In the genomic region with DNA sequence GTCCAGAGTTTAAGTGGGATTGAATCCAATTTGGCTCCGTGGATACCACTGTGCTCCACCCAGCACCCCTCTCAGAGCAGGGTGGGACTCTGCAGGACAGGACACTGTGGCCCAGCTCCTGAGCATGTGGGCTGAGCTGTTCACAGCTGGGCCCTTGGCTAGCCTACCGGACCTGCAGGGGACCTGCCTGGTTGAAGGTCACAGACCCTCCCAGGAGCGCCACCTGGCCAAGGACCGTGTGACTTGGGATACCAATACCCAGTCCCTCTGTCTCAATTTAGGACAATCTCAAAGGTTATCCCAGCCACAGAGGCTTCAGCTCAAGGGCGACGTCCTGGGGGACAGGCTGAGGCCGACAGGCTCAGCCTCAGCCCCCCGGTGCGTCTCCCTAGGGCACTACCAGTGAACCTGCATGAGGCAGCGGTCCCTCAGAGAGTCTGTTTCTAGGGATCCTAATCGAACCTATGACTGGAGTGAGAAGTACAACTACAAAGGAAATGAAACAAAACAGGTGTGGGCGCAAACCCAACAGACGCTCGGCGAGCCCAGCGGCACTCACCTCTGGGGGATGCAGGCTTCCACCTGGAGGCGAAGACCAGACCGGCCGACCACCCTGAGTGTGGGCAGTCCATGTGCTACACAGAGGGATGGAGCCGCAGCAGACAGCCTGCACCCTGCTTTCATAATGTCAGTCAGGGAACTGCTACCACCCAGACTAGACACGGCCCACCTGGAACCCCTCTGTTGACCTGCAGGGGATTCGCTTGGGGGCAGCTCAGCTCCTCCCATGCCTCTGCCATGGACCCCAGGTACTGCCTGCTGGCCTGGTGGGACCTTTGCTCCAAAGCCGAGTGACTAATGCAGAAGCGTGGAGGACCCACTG, we compare ENCODE assay signal across 22 cellular contexts.
"Had no signal": no experiment of that assay in that cellular context is flagged by ENCODE, and none has a peak within 500 bp of the region (broad histone marks: within the 10 kb centered on the region; RNA-seq: fewer than 3 reads in every experiment).

No MANE protein-coding gene starts in this region.

- H3K36me3 ChIP-seq: colonic mucosa, gastrocnemius medialis, heart left ventricle, suprapubic skin, transverse colon, vagina had no signal

- H3K79me2 ChIP-seq: hepatocyte had no signal

- H3K27ac ChIP-seq: colonic mucosa, epithelial cell of prostate, gastrocnemius medialis, heart left ventricle, hepatocyte, psoas muscle, skin epidermis, suprapubic skin, transverse colon, vagina had no signal

- H3K4me3 ChIP-seq: colonic mucosa, gastrocnemius medialis, heart left ventricle, hepatocyte, lung, mucosa of descending colon, psoas muscle, skin epidermis, suprapubic skin, transverse colon, vagina had no signal

- ATAC-seq: esophagus mucosa; gastrocnemius medialis; heart left ventricle; left colon; mucosa of descending colon; psoas muscle; right cardiac atrium; stimulated activated naive B cell treated with anti-CD40 and anti-IgM and Interleukin-4, amounts not matched to agents 10 μg/mL and 1 μg/mL and 100 μg/mL, for 72 hours had no signal

- DNase-seq: colonic mucosa; effector CD8-positive, alpha-beta T cell; endodermal cell; foreskin fibroblast; gastrocnemius medialis; heart left ventricle; left colon; mucosa of descending colon; naive B cell; psoas muscle; right cardiac atrium; stimulated activated CD4-positive, alpha-beta T cell treated with anti-CD3 and anti-CD28 coated beads, Interleukin-15, amount 100 ng/mL, for 24 hours; stimulated activated CD4-positive, alpha-beta T cell treated with anti-CD3 and anti-CD28 coated beads, Interleukin-2, amount 100 ng/mL, for 48 hours; stimulated activated naive B cell treated with anti-CD40 and anti-IgM and Interleukin-4, amounts not matched to agents 10 μg/mL and 1 μg/mL and 100 μg/mL, for 72 hours; transverse colon had no signal

- H3K9me3 ChIP-seq: colonic mucosa, gastrocnemius medialis, mucosa of descending colon, psoas muscle, suprapubic skin, transverse colon, vagina had no signal

- H3K4me1 ChIP-seq: colonic mucosa, gastrocnemius medialis, heart left ventricle, psoas muscle, suprapubic skin, transverse colon, vagina had no signal

- H3K27me3 ChIP-seq: colonic mucosa, gastrocnemius medialis, hepatocyte, transverse colon, vagina had no signal

- H3K4me2 ChIP-seq: hepatocyte had no signal

- H2AFZ ChIP-seq: hepatocyte had no signal
